In genomic region chr3:59559721-59560514, GRCh38 we compare ENCODE assay signal across 10 cellular contexts.
DNase-seq lines count a peak whose midpoint lies in the region; ATAC-seq and TF ChIP-seq lines count a peak whose summit lies in the region.
"Had no signal": no experiment of that assay in that cellular context is flagged by ENCODE, and none has a peak within 500 bp of the region (broad histone marks: within the 10 kb centered on the region; RNA-seq: fewer than 3 reads in every experiment).

No MANE protein-coding gene starts in this region.

- H4K8ac ChIP-seq in mesendoderm (ENCODE audit: low read depth, low read length) = no peak overlapping the region

- H3K79me1 ChIP-seq in mesendoderm (ENCODE audit: low read length) = no peaks in the 10 kb centered on the region

- WGBS in mesendoderm (ENCODE audit: extremely low coverage, insufficient coverage, low lambda C conversion rate) = no CpG with 5 or more reads among the region's 4 CpGs

- ATAC-seq in GM21381 (IDR thresholded peaks at IDR 0.05; ENCODE audit: unreplicated experiment) (no peak), HG03196 (IDR thresholded peaks at IDR 0.05; ENCODE audit: unreplicated experiment) (no peak), HG03442 (IDR thresholded peaks at IDR 0.05; ENCODE audit: unreplicated experiment) (no peak)

- no peak overlapping the region for H3K18ac ChIP-seq in mesendoderm (ENCODE audit: low read length)

- no peak overlapping the region for H2AK5ac ChIP-seq in mesendoderm (ENCODE audit: low read length)

- no peak for TF ChIP-seq CTCF in AG09319 (IDR thresholded peaks at IDR 0.05; ENCODE audit: low read depth, low read length)

- no peak overlapping the region for H3K4ac ChIP-seq in mesendoderm (ENCODE audit: low read depth, low read length)

- H3K4me3 ChIP-seq in mesendoderm (ENCODE audit: low read length) = no peak overlapping the region
- H3K4me3 ChIP-seq: thyroid gland had no signal

- no peak overlapping the region for H2BK5ac ChIP-seq in mesendoderm (ENCODE audit: low read length)

- H2BK120ac ChIP-seq in mesendoderm (ENCODE audit: low read depth, low read length) = no peak overlapping the region

- DNase-seq in AG09319 (ENCODE audit: extremely low read depth, low read depth) (peak; percentile 67), LHCN-M2 (ENCODE audit: low read depth) (peak; percentile 99), mesendoderm (peak; percentile 87), NCI-H146 (lab: John Stamatoyannopoulos, UW) (no peak)
- DNase-seq in activated naive CD4-positive, alpha-beta T cell treated with anti-CD3 and anti-CD28 coated beads, Interleukin-2, amount 50 U/mL, for 16 hours = peak; percentile 31
- DNase-seq: NCI-H1048, thyroid gland had no signal

- H3K36me3 ChIP-seq in mesendoderm (ENCODE audit: control insufficient read depth, insufficient read depth, low read length) = no peaks in the 10 kb centered on the region
- H3K36me3 ChIP-seq: thyroid gland had no signal

- no peak overlapping the region for H3K23ac ChIP-seq in mesendoderm (ENCODE audit: low read length)

- H3K56ac ChIP-seq in mesendoderm (ENCODE audit: low read length) = no peak overlapping the region

- H3K4me2 ChIP-seq in mesendoderm (ENCODE audit: low read length) = no peak overlapping the region

- no peak overlapping the region for H4K5ac ChIP-seq in mesendoderm (ENCODE audit: low read length)

- no peak overlapping the region for H3K9ac ChIP-seq in mesendoderm (ENCODE audit: low read length)

- no peaks in the 10 kb centered on the region for H3K79me2 ChIP-seq in mesendoderm (ENCODE audit: control insufficient read depth, insufficient read depth, low read length)

- H3K27me3 ChIP-seq in mesendoderm (ENCODE audit: insufficient read depth, low read length, poor library complexity) = no peaks in the 10 kb centered on the region
- H3K27me3 ChIP-seq: thyroid gland had no signal

- H3K27ac ChIP-seq in mesendoderm (ENCODE audit: low read depth, low read length) = no peak overlapping the region
- H3K27ac ChIP-seq: thyroid gland had no signal

- no peaks in the 10 kb centered on the region for H3K4me1 ChIP-seq in mesendoderm (ENCODE audit: control insufficient read depth, low read depth, low read length)
- H3K4me1 ChIP-seq: thyroid gland had no signal

- H2BK15ac ChIP-seq in mesendoderm (replicated peaks; ENCODE audit: low read depth) = no peak overlapping the region
